Comparison of ENCODE assay signal across 10 cellular contexts in genomic region chr17:58337126-58337599, GRCh38. TPM values are rescaled to one million over a fixed set of nuclear protein-coding genes. Genes with fewer than 3 reads are reported as not detected.
DNase-seq lines count a peak whose midpoint lies in the region; ATAC-seq lines count a peak whose summit lies in the region.
"Had no signal": no experiment of that assay in that cellular context is flagged by ENCODE, and none has a peak within 500 bp of the region (broad histone marks: within the 10 kb centered on the region; RNA-seq: fewer than 3 reads in every experiment).

No MANE protein-coding gene starts in this region.

- peaks cover 27% of the 10 kb centered on the region for H3K4me1 ChIP-seq in thymus (ENCODE audit: control insufficient read depth, insufficient read depth, low read length)

- H3K4me1 Mint-ChIP-seq in memory B cell = peaks cover 71% of the 10 kb centered on the region

- peaks cover under 1% of the 10 kb centered on the region for H3K36me3 ChIP-seq in thymus (ENCODE audit: control insufficient read depth, insufficient read depth)

- H3K4me3 Mint-ChIP-seq in memory B cell = peak overlapping the region; percentile 97

- no peaks in the 10 kb centered on the region for H3K27me3 ChIP-seq in thymus (ENCODE audit: control insufficient read depth, insufficient read depth)

- peak overlapping the region; percentile 99 for H3K27ac ChIP-seq in thymus (ENCODE audit: low read depth)

- no peaks in the 10 kb centered on the region for H3K27me3 Mint-ChIP-seq in memory B cell

- peaks cover 5% of the 10 kb centered on the region for H3K36me3 Mint-ChIP-seq in memory B cell

- H3K27ac Mint-ChIP-seq in memory B cell = peak overlapping the region; percentile 100

- ATAC-seq in memory B cell (ENCODE audit: low read depth) (peak; percentile 22), GM21515 (IDR thresholded peaks at IDR 0.05; ENCODE audit: unreplicated experiment) (no peak), HG03159 (IDR thresholded peaks at IDR 0.05; ENCODE audit: unreplicated experiment) (no peak), esophagus mucosa (no peak)

- no peaks in the 10 kb centered on the region for H3K9me3 ChIP-seq in thymus (ENCODE audit: control insufficient read depth)

- no peaks in the 10 kb centered on the region for H3K9me3 Mint-ChIP-seq in memory B cell

- DNase-seq in SKM-1 treated with dmso at 0.1 percent for 144 hours (lab: John Stamatoyannopoulos, UW; ENCODE audit: unreplicated experiment) = peak; percentile 12
- no peak for DNase-seq in SKM-1 (lab: John Stamatoyannopoulos, UW; ENCODE audit: unreplicated experiment)
- DNase-seq in activated T-cell treated with anti-CD3 and anti-CD28 coated beads, Interleukin-2, amount 50 U/mL, for 1 hour = peak; percentile 67
- peak in 1 of 2 donors; percentile 57 for DNase-seq in memory B cell (ENCODE audit: low spot score in 2 of 2)
- DNase-seq: NCI-H1105 had no signal

- WGBS in thymus = 1% methylated on average over 7 of the region's 7 CpGs

- peak overlapping the region; percentile 84 for H3K4me3 ChIP-seq in thymus (ENCODE audit: low read length)

RNA-seq across cellular contexts. Expression of gene TSPOAP1, which starts 8.6 kb away (rescaled TPM):
- polyA plus RNA-seq in thymus = 45.2 TPM
- 2.6 TPM for total RNA-seq in esophagus mucosa

RNA-seq across cellular contexts. Expression of gene SUPT4H1, which starts 14.8 kb away (rescaled TPM):
- 103 TPM for polyA plus RNA-seq in thymus
- 58.3 TPM for total RNA-seq in esophagus mucosa

RNA-seq across cellular contexts. Expression of gene MPO, which starts 56.4 kb away (rescaled TPM):
- polyA plus RNA-seq in thymus = 5.6 TPM
- total RNA-seq in esophagus mucosa = not detected
- total RNA-seq: epithelial cell of proximal tubule had no signal
